In the genomic region with DNA sequence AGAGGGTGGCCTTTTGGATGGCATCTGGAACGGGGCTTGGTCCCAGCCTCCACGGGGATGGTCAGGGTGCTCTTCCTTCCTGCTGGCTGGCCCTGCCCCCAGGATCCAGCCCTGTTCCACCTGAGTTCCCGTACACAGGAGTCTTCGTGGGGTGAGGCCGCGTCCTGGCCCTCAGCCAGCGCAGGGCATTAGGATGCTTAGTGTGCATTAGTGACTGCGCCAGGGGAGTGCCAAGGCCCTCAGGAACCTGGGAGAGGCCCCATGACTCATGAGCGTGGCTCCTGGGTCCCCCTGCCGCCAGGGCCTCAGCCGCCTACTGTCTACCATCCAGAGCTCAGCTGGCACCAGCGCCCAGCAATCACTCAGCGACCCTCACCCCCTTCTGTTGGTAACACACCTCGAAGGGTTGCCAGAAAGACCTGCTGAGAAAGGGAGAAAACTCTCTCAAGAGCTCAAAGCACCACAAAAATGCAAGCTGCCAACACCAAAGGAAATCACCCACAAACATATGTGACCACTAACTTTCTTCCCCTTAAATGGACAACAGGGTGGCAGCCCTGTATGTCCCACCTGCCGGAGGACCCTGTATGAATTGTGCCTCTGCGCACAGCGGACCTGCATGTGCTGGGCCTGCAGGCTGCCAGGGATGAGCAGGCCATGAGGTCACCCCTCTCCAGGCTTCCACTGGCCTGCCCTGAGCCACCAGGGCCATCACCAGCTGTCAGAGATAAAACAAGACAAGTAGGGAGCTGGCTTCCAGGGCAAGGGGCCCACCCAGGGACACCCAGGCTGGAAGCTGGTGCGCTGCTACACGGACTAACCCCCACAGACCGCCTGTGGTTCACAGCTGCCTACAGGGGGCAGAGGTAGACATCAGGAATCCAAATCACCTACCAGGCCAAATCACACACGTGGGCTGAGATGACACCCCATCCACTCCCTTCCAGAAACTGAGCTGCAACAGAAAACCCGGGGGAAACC, we compare ENCODE assay signal across 9 cellular contexts. TPM values are rescaled to one million over a fixed set of nuclear protein-coding genes. Genes with fewer than 3 reads are reported as not detected.
DNase-seq lines count a peak whose midpoint lies in the region; ATAC-seq, FAIRE-seq and TF ChIP-seq lines count a peak whose summit lies in the region.
"Had no signal": no experiment of that assay in that cellular context is flagged by ENCODE, and none has a peak within 500 bp of the region (broad histone marks: within the 10 kb centered on the region; RNA-seq: fewer than 3 reads in every experiment).

No MANE protein-coding gene starts in this region.

- no peak for FAIRE-seq in H1 (lab: Jason Lieb, UNC)

- peaks cover 0 to 59% of the 10 kb centered on the region in 2 experiments; a peak in 1 of 4 replicates for H3K79me2 ChIP-seq in H1 (ENCODE audit: control insufficient read depth in 1 of 2, insufficient read depth in 2 of 2, low read length in 2 of 2)

- no peak for TF ChIP-seq EP300 in H1 (IDR thresholded peaks at IDR 0.05; ENCODE audit: borderline replicate concordance in 1 of 2, low read depth in 2 of 2, low read length in 2 of 2)

- peak overlapping the region; percentile 46 for H2AK5ac ChIP-seq in H1 (ENCODE audit: low read depth, low read length)
- peak overlapping the region; percentile 77 for H2AK5ac ChIP-seq in neuronal stem cell (ENCODE audit: low read depth, low read length)

- POLR2A ChIA-PET in H1 (lab: Charles Lee; ENCODE audit: partially characterized antibody): interaction anchor here (0.9 to 2.0 kb wide), 3 partner anchors 10 to 30 kb away, joined by 3 to 6 read pairs (median 5); a partner anchor contains a TSS

- H2BK15ac ChIP-seq in H1 (ENCODE audit: low read length) (peak overlapping the region; percentile 81; the same call in 1 of the 2 replicates), neuronal stem cell (ENCODE audit: low read length) (peak overlapping the region; percentile 14)

- H3K27me3 ChIP-seq in H1 (replicated peaks in 1 of 4; ENCODE audit: control insufficient read depth in 3 of 4, extremely low read depth in 1 of 4, insufficient read depth in 3 of 4, low read length in 3 of 4) (peaks cover 0 to 3% (median 0%) of the 10 kb centered on the region in 4 experiments; a peak in 2 of 7 replicates), neuronal stem cell (ENCODE audit: control insufficient read depth in 3 of 3, insufficient read depth in 3 of 3, low read depth in 1 of 3, low read length in 3 of 3) (no peaks in the 10 kb centered on the region)

- H2BK5ac ChIP-seq in H1 (ENCODE audit: low read depth, low read length) (peak overlapping the region; percentile 57; the same call in 1 of the 2 replicates), neuronal stem cell (ENCODE audit: low read length) (no peak overlapping the region)

- peak; percentile 10 for DNase-seq in DMS 273 treated with DMSO at 0.1 percent for 48 hours (lab: John Stamatoyannopoulos, UW)
- peak; percentile 12 for DNase-seq in NCI-H1092 treated with DMSO at 0.1 percent for 48 hours (lab: John Stamatoyannopoulos, UW)
- no peak for DNase-seq in H1 (ENCODE audit: low read depth in 1 of 2, low spot score in 2 of 2)
- no peak for DNase-seq in neuronal stem cell (ENCODE audit: low spot score)
- no peak for DNase-seq in activated CD4-positive, alpha-beta T cell treated with anti-CD3 and anti-CD28 coated beads, Interleukin-2, amount 50 U/mL, for 4 hours
- DNase-seq in CD1c-positive myeloid dendritic cell (ENCODE audit: extremely low spot score): no peak
- no peak for DNase-seq in GM13976 (ENCODE audit: low spot score)

- H4K91ac ChIP-seq in H1 (replicated peaks; ENCODE audit: insufficient read length, low read length): no peak overlapping the region
- H4K91ac ChIP-seq in neuronal stem cell (ENCODE audit: low read depth, low read length, poor library complexity): no peak overlapping the region

- no peak overlapping the region for H3K14ac ChIP-seq in H1 (ENCODE audit: insufficient read length)
- H3K14ac ChIP-seq in neuronal stem cell (ENCODE audit: low read length): peak overlapping the region; percentile 72

- ATAC-seq in GM21786 (IDR thresholded peaks at IDR 0.05; ENCODE audit: unreplicated experiment): no peak

- peak overlapping the region; percentile 62; the same call in 1 of the 2 replicates for H2BK12ac ChIP-seq in H1 (ENCODE audit: low read depth, low read length)
- peak overlapping the region; percentile 51 for H2BK12ac ChIP-seq in neuronal stem cell (ENCODE audit: low read length)

- H3K4me2 ChIP-seq in H1 (ENCODE audit: insufficient read depth in 1 of 2, low read depth in 2 of 2, low read length in 2 of 2) (peak overlapping the region; percentile 53; a peak in 2 of 4 replicates), neuronal stem cell (ENCODE audit: insufficient read depth, low read length, poor library complexity, severe bottlenecking) (no peak overlapping the region)

- 84% methylated on average over 19 of the region's 22 CpGs; no CpG with 5 or more reads in 1 of the 2 experiments for WGBS in H1 (ENCODE audit: extremely low coverage in 1 of 2, insufficient coverage in 1 of 2, insufficient read length in 1 of 2, insufficient replicate concordance in 2 of 2, low coverage in 1 of 2, low lambda C conversion rate in 2 of 2, missing lambda C conversion rate in 1 of 2), 2 experiments
- no CpG with 5 or more reads among the region's 22 CpGs for WGBS in neuronal stem cell (ENCODE audit: extremely low coverage in 2 of 2, insufficient read length in 2 of 2, insufficient replicate concordance in 1 of 2), 2 donors

- no peak overlapping the region for H4K5ac ChIP-seq in H1 (ENCODE audit: insufficient read length, low read depth, low read length)

- in situ Hi-C loops in GM13976 (cut with MboI; ENCODE audit: low sequenced_read_pairs, unreplicated experiment): no loop called here

- H4K20me1 ChIP-seq in H1 (replicated peaks in 1 of 2; ENCODE audit: control insufficient read depth in 1 of 2, insufficient read depth in 2 of 2, low read length in 2 of 2): peaks cover 15 to 37% of the 10 kb centered on the region in 2 experiments

- H2BK120ac ChIP-seq in H1 (replicated peaks; ENCODE audit: low read depth, low read length) (no peak overlapping the region), neuronal stem cell (ENCODE audit: low read depth, low read length) (peak overlapping the region; percentile 16)

- no peak overlapping the region for H2AFZ ChIP-seq in H1 (ENCODE audit: low read length)
- no peak overlapping the region for H2AFZ ChIP-seq in neuronal stem cell (ENCODE audit: low read length)

- H3K4me1 ChIP-seq in H1 (replicated peaks in 1 of 4; ENCODE audit: control insufficient read depth in 3 of 4, insufficient read depth in 4 of 4, low read length in 3 of 4) (peaks cover 17 to 79% (median 65%) of the 10 kb centered on the region in 4 experiments), neuronal stem cell (ENCODE audit: control insufficient read depth in 2 of 2, insufficient read depth in 1 of 2, low read depth in 1 of 2, low read length in 2 of 2) (peaks cover 61 to 68% of the 10 kb centered on the region in 2 donors)

- CTCF ChIA-PET in H1 (lab: Charles Lee; ENCODE audit: partially characterized antibody): interaction anchor here (0.5 to 6.2 kb wide), 35 partner anchors 8 to 324 kb away, joined by 3 to 35 read pairs (median 4); no protein-coding TSS in a partner anchor

- no peak overlapping the region for H3K27ac ChIP-seq in H1 (ENCODE audit: low read depth, low read length)
- H3K27ac ChIP-seq in neuronal stem cell (replicated peaks; ENCODE audit: low read length): no peak overlapping the region

- H3K4ac ChIP-seq in H1 (replicated peaks; ENCODE audit: insufficient read length, low read depth, low read length): no peak overlapping the region
- H3K4ac ChIP-seq in neuronal stem cell (ENCODE audit: low read length): no peak overlapping the region

- TF ChIP-seq RAD21 in H1 (IDR thresholded peaks at IDR 0.05 in 1 of 2, conservative IDR thresholded peaks at IDR 0.05 in 1 of 2; ENCODE audit: low read depth in 2 of 2, low read length in 2 of 2): no peak; a peak in 1 of 4 replicates

- no peak for TF ChIP-seq POLR2A in H1 (IDR thresholded peaks at IDR 0.05; ENCODE audit: control extremely low read depth in 1 of 2, low read depth in 2 of 2, low read length in 2 of 2)

- H3K56ac ChIP-seq in H1 (replicated peaks; ENCODE audit: insufficient read length, low read depth, low read length): no peak overlapping the region

- H3K4me3 ChIP-seq in H1 (ENCODE audit: extremely low read depth in 1 of 4, insufficient read depth in 2 of 4, low read depth in 3 of 4, low read length in 4 of 4): no peak overlapping the region
- H3K4me3 ChIP-seq in neuronal stem cell (ENCODE audit: low read length in 2 of 2): no peak overlapping the region
- H3K4me3 ChIP-seq: HAP-1 had no signal

- H3K36me3 ChIP-seq in H1 (ENCODE audit: control insufficient read depth in 2 of 4, insufficient read depth in 4 of 4, low read length in 3 of 4): no peaks in the 10 kb centered on the region
- no peaks in the 10 kb centered on the region for H3K36me3 ChIP-seq in neuronal stem cell (replicated peaks in 1 of 2; ENCODE audit: control insufficient read depth in 2 of 2, insufficient read depth in 2 of 2, low read length in 2 of 2)
- H3K36me3 ChIP-seq: HAP-1 had no signal

- H3K9ac ChIP-seq in H1 (replicated peaks in 1 of 4; ENCODE audit: extremely low read depth in 1 of 4, low read depth in 3 of 4, low read length in 3 of 4): no peak overlapping the region; a peak in 2 of 7 replicates
- no peak overlapping the region for H3K9ac ChIP-seq in neuronal stem cell (ENCODE audit: low read depth, low read length, poor library complexity)

- H2BK20ac ChIP-seq in H1 (ENCODE audit: low read length): 0 out of 2 replicates have a peak overlapping the region, but pooled peaks have one; percentile 55

- H4K8ac ChIP-seq in H1 (ENCODE audit: extremely low read depth, insufficient read depth, low read length): peak overlapping the region; percentile 53
- H4K8ac ChIP-seq in neuronal stem cell (ENCODE audit: low read depth, low read length): no peak overlapping the region

- H3K79me1 ChIP-seq in H1 (ENCODE audit: low read depth, low read length): peaks cover 38% of the 10 kb centered on the region
- H3K79me1 ChIP-seq in neuronal stem cell (ENCODE audit: low read depth, low read length): peaks cover 11% of the 10 kb centered on the region

- peak in 1 of 3 experiments; percentile 30; a peak in 1 of 4 replicates for TF ChIP-seq CTCF in H1 (IDR thresholded peaks at IDR 0.05; ENCODE audit: control extremely low read depth in 1 of 3, insufficient read depth in 1 of 3, low read depth in 1 of 3, low read length in 3 of 3)
- no peak for TF ChIP-seq CTCF in GM13976 (IDR thresholded peaks at IDR 0.05; ENCODE audit: borderline replicate concordance, control extremely low read depth, extremely low read depth, insufficient read depth, missing control alignments)

- H3K18ac ChIP-seq in H1 (ENCODE audit: extremely low read depth, low read length) (peak overlapping the region; percentile 48), neuronal stem cell (ENCODE audit: low read length) (peak overlapping the region; percentile 87)

- H3K23ac ChIP-seq in H1 (ENCODE audit: insufficient read length): no peak overlapping the region
- no peak overlapping the region for H3K23ac ChIP-seq in neuronal stem cell (ENCODE audit: low read depth, low read length, poor library complexity)

- no peaks in the 10 kb centered on the region for H3K23me2 ChIP-seq in H1 (ENCODE audit: low read depth, low read length)

- H3K9me3 ChIP-seq in H1 (ENCODE audit: insufficient read depth in 2 of 2, low read depth in 1 of 2, low read length in 1 of 2) (no peaks in the 10 kb centered on the region), neuronal stem cell (replicated peaks in 1 of 2; ENCODE audit: control insufficient read depth in 2 of 2, insufficient read depth in 1 of 2, low read depth in 1 of 2, low read length in 2 of 2) (no peaks in the 10 kb centered on the region)
- H3K9me3 ChIP-seq: HAP-1 had no signal

RNA-seq across cellular contexts. Expression of a gene that starts 28.7 kb away (rescaled TPM):
- 35.8 and 38.6 TPM in 2 replicates for total RNA-seq in H1 (2021; fragmentation: NEBNext Ultra II Directional; extraction: Animal tissue kit (Norgen Biotek cat#: 25700))
- 16.8 and 26.4 TPM in 2 replicates for polyA plus RNA-seq in H1 (2011; rRNA removed)
- 18.1 TPM for polyA plus RNA-seq in H1 (2011; cell fraction: cytosol; rRNA removed)
- polyA plus RNA-seq in H1 (2011; cell fraction: nucleus; rRNA removed): 31.7 TPM
- 18.2 to 30.0 TPM (median 25.2 TPM) in 4 replicates for polyA plus RNA-seq in H1 (2012, experiment 1 of 2)
- polyA plus RNA-seq in H1 (2012, experiment 2 of 2): 32.9 TPM
- polyA plus RNA-seq in H1 (2013, experiment 1 of 2): 15.1 TPM
- 15.5 TPM for polyA plus RNA-seq in H1 (2013, experiment 2 of 2)
- 22.2 and 22.8 TPM in 2 replicates for polyA minus RNA-seq in H1 (2011; rRNA and poly(A)+ RNA removed)
- 23.3 TPM for polyA minus RNA-seq in H1 (2011; cell fraction: cytosol; rRNA and poly(A)+ RNA removed)
- polyA minus RNA-seq in H1 (2011; cell fraction: nucleus; rRNA and poly(A)+ RNA removed): 19.6 TPM
- 22.3 TPM for polyA plus RNA-seq in neuronal stem cell (2013, experiment 1 of 2)
- polyA plus RNA-seq in neuronal stem cell (2013, experiment 2 of 2): 22.5 TPM

Comparison
In these comparisons a context has a peak if more than half of its experiments do, and no peak if none do; other contexts are left out.
1. DNase-seq: peak in DMS 273 treated with DMSO at 0.1 percent for 48 hours (single experiment) and NCI-H1092 treated with DMSO at 0.1 percent for 48 hours (single experiment); none in H1 (0 of 2), neuronal stem cell (single experiment), activated CD4-positive, alpha-beta T cell treated with anti-CD3 and anti-CD28 coated beads, Interleukin-2, amount 50 U/mL, for 4 hours (0 of 2), CD1c-positive myeloid dendritic cell (single experiment) and GM13976 (single experiment).